In genomic region chr7:107989618-107990373, GRCh38 we compare ENCODE assay signal across 16 cellular contexts. TPM values are rescaled to one million over a fixed set of nuclear protein-coding genes. Genes with fewer than 3 reads are reported as not detected.
DNase-seq lines count a peak whose midpoint lies in the region; ATAC-seq and TF ChIP-seq lines count a peak whose summit lies in the region.
"Had no signal": no experiment of that assay in that cellular context is flagged by ENCODE, and none has a peak within 500 bp of the region (broad histone marks: within the 10 kb centered on the region; RNA-seq: fewer than 3 reads in every experiment).

No MANE protein-coding gene starts in this region.

- intact Hi-C loops in sciatic nerve (cut with DNase I), result no loop called here

- ATAC-seq in sciatic nerve, result peak; percentile 25
- no peak for ATAC-seq in HG02798 (IDR thresholded peaks at IDR 0.05; ENCODE audit: poor library complexity, unreplicated experiment)
- ATAC-seq in T-helper 17 cell, result no peak

- no peak for TF ChIP-seq CTCF in fibroblast of the aortic adventitia (IDR thresholded peaks at IDR 0.05; ENCODE audit: insufficient read depth, low read length)

- no peak overlapping the region for H3K27ac Mint-ChIP-seq in T-helper 17 cell
- H3K27ac Mint-ChIP-seq: B cell, neural progenitor cell had no signal

- DNase-seq in COLO829 (ENCODE audit: low spot score) (peak; percentile 37), SK-N-MC (ENCODE audit: low read depth, low spot score) (no peak), fibroblast of the aortic adventitia (ENCODE audit: low read depth) (peak; percentile 94), sciatic nerve (ENCODE audit: low spot score) (no peak), NCI-H1694 (lab: John Stamatoyannopoulos, UW) (no peak), T-helper 17 cell (no peak), iPS-NIHi11 (ENCODE audit: low spot score) (no peak)
- DNase-seq: activated CD4-positive, alpha-beta T cell treated with anti-CD3 and anti-CD28 coated beads for 4 hours; islet precursor cell; NCI-H1930; NCI-H82; stimulated activated CD4-positive, alpha-beta T cell treated with anti-CD3 and anti-CD28 coated beads, Interleukin-15, amount 100 ng/mL, for 24 hours; stimulated activated CD8-positive, alpha-beta memory T cell treated with anti-CD3 and anti-CD28 coated beads, Interleukin-4, amount 100 ng/mL, for 48 hours had no signal

- no peak overlapping the region for H3K9ac ChIP-seq in SK-N-MC (ENCODE audit: insufficient read length)
- H3K9ac ChIP-seq: neural progenitor cell had no signal

- peaks cover 94% of the 10 kb centered on the region for H3K36me3 ChIP-seq in SK-N-MC (ENCODE audit: insufficient read depth, low read length)
- H3K36me3 ChIP-seq: neural progenitor cell had no signal

- H3K4me3 Mint-ChIP-seq in T-helper 17 cell, result no peak overlapping the region
- H3K4me3 Mint-ChIP-seq: B cell, neural progenitor cell had no signal

- no peaks in the 10 kb centered on the region for H3K36me3 Mint-ChIP-seq in T-helper 17 cell (ENCODE audit: low read depth)

- no peaks in the 10 kb centered on the region for H3K9me3 ChIP-seq in SK-N-MC (ENCODE audit: low read depth, low read length)
- no peaks in the 10 kb centered on the region for H3K9me3 ChIP-seq in T-helper 17 cell (ENCODE audit: control insufficient read depth, low read length, poor library complexity, severe bottlenecking)

- no peaks in the 10 kb centered on the region for H3K4me1 Mint-ChIP-seq in T-helper 17 cell
- H3K4me1 Mint-ChIP-seq: B cell had no signal

- H3K27me3 Mint-ChIP-seq in T-helper 17 cell, result peaks cover 61% of the 10 kb centered on the region

- H3K27ac ChIP-seq in SK-N-MC, result peak overlapping the region; percentile 27; the same call in 1 of the 2 replicates

- no peak overlapping the region for H3K4me3 ChIP-seq in SK-N-MC
- H3K4me3 ChIP-seq in fibroblast of the aortic adventitia (ENCODE audit: low read depth, low read length), result no peak overlapping the region
- H3K4me3 ChIP-seq: neural progenitor cell had no signal

RNA-seq across cellular contexts. Expression of gene LAMB1, which starts 13.2 kb away (rescaled TPM):
- total RNA-seq in fibroblast of the aortic adventitia (ENCODE audit: low replicate concordance) (332 and 467 TPM in 2 replicates), sciatic nerve (303 TPM), T-helper 17 cell (not detected)
- total RNA-seq: B cell had no signal

Comparison
In these comparisons a context has a peak if more than half of its experiments do, and no peak if none do; other contexts are left out.
1. DNase-seq: peak in COLO829 (single experiment) and fibroblast of the aortic adventitia (single experiment); none in SK-N-MC (single experiment), sciatic nerve (single experiment), NCI-H1694 (single experiment), T-helper 17 cell (0 of 3) and iPS-NIHi11 (single experiment).
2. RNA of gene LAMB1, which starts 13.2 kb away (total RNA-seq): 332 to 467 TPM in fibroblast of the aortic adventitia and 303 TPM in sciatic nerve (single experiment); not detected in T-helper 17 cell; every median in the first group is over 100 times any median in the second.